Comparison of ENCODE assay signal across 1 cellular context in genomic region chr3:169662215-169663070, GRCh38.
TF ChIP-seq lines count a peak whose summit lies in the region.

No MANE protein-coding gene starts in this region.

TF ChIP-seq in H1, 55 proteins besides CTCF, POLR2A, EP300 and RAD21:
- TF ChIP-seq YY1 (IDR thresholded peaks at IDR 0.05; ENCODE audit: low read depth, low read length) (no peak; the same call in 1 of the 2 replicates), NANOG (IDR thresholded peaks at IDR 0.05; ENCODE audit: insufficient read depth, low read depth, low read length, poor library complexity, severe bottlenecking) (no peak), TAF1 (IDR thresholded peaks at IDR 0.05; ENCODE audit: low read depth, low read length) (no peak), CHD7 (IDR thresholded peaks at IDR 0.05; ENCODE audit: insufficient replicate concordance, low read length) (no peak), TAF7 (optimal IDR thresholded peaks at IDR 0.05; ENCODE audit: borderline replicate concordance, low read depth, low read length) (no peak), SIX5 (IDR thresholded peaks at IDR 0.05; ENCODE audit: low read depth, low read length) (no peak), CTBP2 (IDR thresholded peaks at IDR 0.05; ENCODE audit: borderline replicate concordance, insufficient read depth, insufficient read length, low read length) (no peak), CEBPB (IDR thresholded peaks at IDR 0.05; ENCODE audit: low read depth, low read length) (no peak), SAP30 (IDR thresholded peaks at IDR 0.05; ENCODE audit: insufficient read depth, insufficient replicate concordance, low read length) (no peak), RXRA (IDR thresholded peaks at IDR 0.05; ENCODE audit: insufficient read depth, low read depth, low read length) (no peak), CBX8 (IDR thresholded peaks at IDR 0.05; ENCODE audit: borderline replicate concordance, low read depth, low read length) (no peak), POLR2AphosphoS5 (IDR thresholded peaks at IDR 0.05; ENCODE audit: low read depth, low read length) (no peak), SIRT6 (IDR thresholded peaks at IDR 0.05; ENCODE audit: low read length) (no peak), SP2 (IDR thresholded peaks at IDR 0.05; ENCODE audit: low read length) (no peak), POU5F1 (IDR thresholded peaks at IDR 0.05; ENCODE audit: low read depth, low read length) (no peak), BCL11A (IDR thresholded peaks at IDR 0.05; ENCODE audit: low read depth in 2 of 2, low read length in 2 of 2) (no peak), RBBP5 (IDR thresholded peaks at IDR 0.05; ENCODE audit: borderline replicate concordance, low read depth, low read length) (0 out of 2 replicates have a peak, but pooled peaks have one; percentile 73), JUND (IDR thresholded peaks at IDR 0.05; ENCODE audit: low read length) (no peak), GABPA (IDR thresholded peaks at IDR 0.05; ENCODE audit: borderline replicate concordance, insufficient read depth, low read length) (no peak), TBP (IDR thresholded peaks at IDR 0.05; ENCODE audit: low read depth, low read length) (peak; percentile 31; the same call in 1 of the 2 replicates), EGR1 (IDR thresholded peaks at IDR 0.05; ENCODE audit: borderline replicate concordance, low read depth, low read length) (no peak), KDM4A (IDR thresholded peaks at IDR 0.05; ENCODE audit: low read depth, low read length, severe bottlenecking) (peak; percentile 89), PHF8 (conservative IDR thresholded peaks at IDR 0.05; ENCODE audit: low read depth, low read length) (peak; percentile 37; the same call in 1 of the 2 replicates), ASH2L (IDR thresholded peaks at IDR 0.05; ENCODE audit: low read length) (no peak), EZH2 (IDR thresholded peaks at IDR 0.05; ENCODE audit: low read depth, low read length, severe bottlenecking) (no peak), CBX5 (IDR thresholded peaks at IDR 0.05; ENCODE audit: low read depth, low read length) (no peak), SUZ12 (IDR thresholded peaks at IDR 0.05; ENCODE audit: low read length) (no peak), BACH1 (IDR thresholded peaks at IDR 0.05; ENCODE audit: low read length) (peak; percentile 27; the same call in 1 of the 2 replicates), NRF1 (IDR thresholded peaks at IDR 0.05; ENCODE audit: low read depth, low read length) (no peak), MAFK (IDR thresholded peaks at IDR 0.05; ENCODE audit: low read depth, low read length) (no peak), E2F6 (IDR thresholded peaks at IDR 0.05) (no peak), ATF3 (IDR thresholded peaks at IDR 0.05; ENCODE audit: insufficient read depth, low read depth, low read length) (no peak), HDAC6 (IDR thresholded peaks at IDR 0.05; ENCODE audit: low read depth, low read length) (no peak), RNF2 (IDR thresholded peaks at IDR 0.05; ENCODE audit: borderline replicate concordance, low read depth, low read length, missing control alignments, poor library complexity, severe bottlenecking) (no peak), TEAD4 (IDR thresholded peaks at IDR 0.05; ENCODE audit: low read depth, low read length) (no peak), SRF (IDR thresholded peaks at IDR 0.05; ENCODE audit: low read depth, low read length) (no peak), TCF12 (IDR thresholded peaks at IDR 0.05; ENCODE audit: low read depth, low read length) (0 out of 2 replicates have a peak, but pooled peaks have one; percentile 8), BRCA1 (IDR thresholded peaks at IDR 0.05; ENCODE audit: low read depth, low read length) (no peak), GTF2F1 (IDR thresholded peaks at IDR 0.05; ENCODE audit: borderline replicate concordance, low read depth, low read length) (no peak), ZNF274 (IDR thresholded peaks at IDR 0.05; ENCODE audit: borderline replicate concordance, extremely low read depth, low read length) (no peak)
